Comparison of ENCODE assay signal across 1 cellular context in the genomic region with DNA sequence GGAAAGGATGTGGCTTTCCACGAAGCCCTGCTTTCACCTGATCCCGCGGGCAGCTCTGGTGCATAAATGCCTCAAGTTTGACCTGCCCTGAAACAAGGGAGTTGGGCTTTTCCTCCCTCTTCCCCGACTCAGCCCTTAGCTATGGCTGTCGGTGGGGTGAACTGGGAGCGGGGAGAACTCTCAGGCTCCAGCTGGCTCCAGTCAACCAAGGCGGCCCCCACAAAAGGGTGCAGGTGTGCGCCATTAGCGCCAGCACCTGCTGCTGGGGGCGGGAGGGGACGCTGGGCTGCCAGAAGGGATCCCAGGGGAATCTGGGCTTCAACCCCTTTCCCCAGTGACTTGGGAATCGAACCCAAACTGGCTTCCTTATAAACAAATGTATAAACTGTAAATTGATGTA.
TF ChIP-seq lines count a peak whose summit lies in the region.

No MANE protein-coding gene starts in this region.

TF ChIP-seq in GM12878, 131 proteins besides CTCF, POLR2A, EP300 and RAD21:
- TF ChIP-seq TCF12 (IDR thresholded peaks at IDR 0.05; ENCODE audit: low read depth, low read length) (peak; percentile 76), CHD4 (IDR thresholded peaks at IDR 0.05) (no peak)
